Comparison of ENCODE assay signal across 18 cellular contexts in the genomic region with DNA sequence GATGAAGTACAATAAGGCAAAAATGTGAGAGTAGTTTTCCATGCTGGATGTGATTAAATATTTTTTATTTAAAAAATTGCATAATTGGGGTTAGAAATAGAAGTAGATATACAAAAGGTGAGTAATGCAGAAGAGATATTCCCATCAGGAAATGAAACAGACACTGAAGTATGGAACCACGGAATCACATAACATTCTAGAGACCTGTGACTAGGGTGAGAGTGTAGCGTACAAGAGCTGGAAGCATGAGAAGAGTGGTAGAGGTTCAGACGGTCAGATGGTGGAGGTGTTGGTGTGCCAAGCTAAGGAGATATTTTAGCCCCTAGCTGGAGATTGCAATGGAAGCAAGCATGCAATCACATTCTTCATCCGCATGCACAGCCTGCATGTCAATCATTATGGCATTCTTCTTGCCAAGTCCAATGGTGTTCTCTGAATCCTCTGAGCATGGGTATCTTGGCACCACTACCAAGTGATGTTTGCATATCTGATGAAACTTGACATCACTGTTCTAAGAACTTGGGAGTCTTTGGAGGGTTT.
A peak's percentile ranks its signal among the peaks of the same experiment; 100 is the strongest.
DNase-seq lines count a peak whose midpoint lies in the region; ATAC-seq and TF ChIP-seq lines count a peak whose summit lies in the region.
"Had no signal": no experiment of that assay in that cellular context is flagged by ENCODE, and none has a peak within 500 bp of the region (broad histone marks: within the 10 kb centered on the region; RNA-seq: fewer than 3 reads in every experiment).

No MANE protein-coding gene starts in this region.

- H3K36me3 Mint-ChIP-seq in HFFc6 (ENCODE audit: low read depth): peaks cover 10% of the 10 kb centered on the region
- no peaks in the 10 kb centered on the region for H3K36me3 Mint-ChIP-seq in MCF 10A (ENCODE audit: insufficient read depth, unreplicated experiment)
- H3K36me3 Mint-ChIP-seq: CD8-positive, alpha-beta T cell had no signal

- H3K27ac Mint-ChIP-seq in HFFc6 (peak overlapping the region; percentile 42), MCF 10A (ENCODE audit: low read depth, unreplicated experiment) (no peak overlapping the region)
- H3K27ac Mint-ChIP-seq: B cell; CD8-positive, alpha-beta T cell had no signal

- POLR2A ChIA-PET in MCF 10A (lab: Yijun Ruan, JAX): no interaction called here

- no peaks in the 10 kb centered on the region for H3K4me1 ChIP-seq in breast epithelium
- H3K4me1 ChIP-seq: HAP-1 had no signal

- intact Hi-C loops in MCF 10A (cut with micrococcal nuclease) (no loop called here), breast epithelium (cut with DNase I; ENCODE audit: low total_unique reads) (no loop called here)

- no peak overlapping the region for H3K27ac ChIP-seq in breast epithelium
- H3K27ac ChIP-seq: 22Rv1; BLaER1 treated with 17β-estradiol and CSF1 and Interleukin-3, amounts not matched to agents 10 nM and 100 nM had no signal

- H3K4me3 Mint-ChIP-seq in HFFc6: no peak overlapping the region
- no peak overlapping the region for H3K4me3 Mint-ChIP-seq in MCF 10A (ENCODE audit: unreplicated experiment)
- H3K4me3 Mint-ChIP-seq: B cell; CD8-positive, alpha-beta T cell had no signal

- H3K36me3 ChIP-seq in breast epithelium: no peaks in the 10 kb centered on the region
- H3K36me3 ChIP-seq: BLaER1 treated with 17β-estradiol and CSF1 and Interleukin-3, amounts not matched to agents 10 nM and 100 nM; HAP-1 had no signal

- H3K4me3 ChIP-seq in AG10803 (ENCODE audit: low read length) (no peak overlapping the region), breast epithelium (no peak overlapping the region)
- H3K4me3 ChIP-seq: A549; BLaER1 treated with 17β-estradiol and CSF1 and Interleukin-3, amounts not matched to agents 10 nM and 100 nM; HAP-1 had no signal

- BruUV-seq in MCF 10A (replicated peaks; lab: Mats Ljungman, UMichigan): no TSS peak

- no peaks in the 10 kb centered on the region for H3K27me3 ChIP-seq in breast epithelium
- H3K27me3 ChIP-seq: BLaER1 treated with 17β-estradiol and CSF1 and Interleukin-3, amounts not matched to agents 10 nM and 100 nM had no signal

- no peak for TF ChIP-seq POLR2A in breast epithelium (IDR thresholded peaks at IDR 0.05)

- H3K27me3 Mint-ChIP-seq in HFFc6 (ENCODE audit: insufficient read depth) (no peaks in the 10 kb centered on the region), MCF 10A (ENCODE audit: insufficient read depth, unreplicated experiment) (no peaks in the 10 kb centered on the region)
- H3K27me3 Mint-ChIP-seq: B cell had no signal

- TF ChIP-seq CTCF in AG10803 (conservative IDR thresholded peaks at IDR 0.05; ENCODE audit: low read length) (no peak), HFFc6 (IDR thresholded peaks at IDR 0.05) (no peak), MCF 10A (IDR thresholded peaks at IDR 0.05; ENCODE audit: unreplicated experiment) (no peak), breast epithelium (IDR thresholded peaks at IDR 0.05) (no peak)

- CTCF ChIA-PET in MCF 10A (lab: Yijun Ruan, JAX): no interaction called here

- peaks cover 3% of the 10 kb centered on the region; the same call in 1 of the 2 replicates for H3K9me3 Mint-ChIP-seq in HFFc6
- H3K9me3 Mint-ChIP-seq in MCF 10A (ENCODE audit: unreplicated experiment): peaks cover 2% of the 10 kb centered on the region
- H3K9me3 Mint-ChIP-seq: CD8-positive, alpha-beta T cell had no signal

- peak; percentile 11 for DNase-seq in AG10803 (ENCODE audit: low read depth)
- no peak for DNase-seq in HFFc6
- DNase-seq in NCI-H460 (ENCODE audit: extremely low read depth, low read depth): peak; percentile 46
- DNase-seq in iris pigment epithelial cell (ENCODE audit: low read depth): peak; percentile 51
- DNase-seq in MCF 10A (ENCODE audit: unreplicated experiment): no peak
- DNase-seq in breast epithelium (ENCODE audit: low spot score in 2 of 2): no peak
- no peak for DNase-seq in cerebellar cortex (ENCODE audit: low spot score)
- DNase-seq: Calu3; CD8-positive, alpha-beta T cell; DMS79 treated with DMSO at 0.1 percent for 48 hours; EL; GOT3 had no signal

- no peak for ATAC-seq in GM21360 (IDR thresholded peaks at IDR 0.05; ENCODE audit: unreplicated experiment)
- ATAC-seq: A549; CD8-positive, alpha-beta T cell had no signal

- H3K4me1 Mint-ChIP-seq in HFFc6 (ENCODE audit: low read depth): peaks cover 76% of the 10 kb centered on the region
- H3K4me1 Mint-ChIP-seq in MCF 10A (ENCODE audit: insufficient read depth, unreplicated experiment): no peaks in the 10 kb centered on the region
- H3K4me1 Mint-ChIP-seq: B cell had no signal

- no peaks in the 10 kb centered on the region for H3K9me3 ChIP-seq in breast epithelium
- H3K9me3 ChIP-seq: BLaER1 treated with 17β-estradiol and CSF1 and Interleukin-3, amounts not matched to agents 10 nM and 100 nM; HAP-1 had no signal

Comparison
In these comparisons a context has a peak if more than half of its experiments do, and no peak if none do; other contexts are left out.
1. DNase-seq: peak in AG10803 (single experiment), NCI-H460 (single experiment) and iris pigment epithelial cell (single experiment); none in HFFc6 (single experiment), MCF 10A (single experiment), breast epithelium (0 of 2) and cerebellar cortex (single experiment).